Comparison of ENCODE assay signal across 16 cellular contexts in the genomic region with DNA sequence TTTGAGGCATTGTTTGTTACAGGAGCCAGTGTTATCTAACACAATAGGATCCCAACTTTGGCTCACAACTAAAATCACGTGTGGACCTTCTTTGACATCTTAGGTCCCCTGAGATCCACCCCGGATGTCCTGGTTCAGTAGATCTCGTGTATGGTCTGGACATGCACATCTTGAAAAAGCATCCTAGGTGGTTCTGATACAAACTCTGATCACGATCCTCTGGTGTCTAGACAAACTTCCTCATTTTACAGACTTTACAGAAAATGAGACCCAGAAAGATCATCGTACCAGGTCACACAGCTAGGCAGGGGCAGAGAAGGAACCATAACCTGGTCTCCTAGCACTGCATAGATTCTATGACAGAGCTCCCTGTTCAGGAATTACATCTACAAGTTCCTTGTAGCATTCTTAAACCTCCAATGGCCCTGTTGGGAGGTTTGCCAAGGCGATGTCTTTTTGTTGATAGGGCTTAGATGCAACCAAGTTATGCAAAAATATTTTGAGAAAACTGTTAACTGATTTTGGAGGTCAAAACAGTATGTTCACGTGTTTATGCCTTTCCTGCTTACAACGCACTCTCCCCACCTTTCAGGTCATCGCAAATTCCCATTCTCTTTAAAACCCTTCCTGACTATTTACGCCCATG. TPM values are rescaled to one million over a fixed set of nuclear protein-coding genes. Genes with fewer than 3 reads are reported as not detected.
DNase-seq lines count a peak whose midpoint lies in the region; ATAC-seq and TF ChIP-seq lines count a peak whose summit lies in the region.
"Had no signal": no experiment of that assay in that cellular context is flagged by ENCODE, and none has a peak within 500 bp of the region (broad histone marks: within the 10 kb centered on the region; RNA-seq: fewer than 3 reads in every experiment).

No MANE protein-coding gene starts in this region.

- H3K27ac ChIP-seq in Peyer's patch (peak overlapping the region in 2 of 4 donors; percentile 22 to 75), neutrophil (peak overlapping the region; percentile 63)
- H3K27ac ChIP-seq: stomach had no signal

- TF ChIP-seq POLR2A in Peyer's patch (IDR thresholded peaks at IDR 0.05) = no peak

- H3K9me3 ChIP-seq in Peyer's patch = no peaks in the 10 kb centered on the region
- no peaks in the 10 kb centered on the region for H3K9me3 ChIP-seq in neutrophil
- H3K9me3 ChIP-seq: stomach had no signal

- no peaks in the 10 kb centered on the region for H3K36me3 ChIP-seq in Peyer's patch
- H3K36me3 ChIP-seq in neutrophil = no peaks in the 10 kb centered on the region
- H3K36me3 ChIP-seq: stomach had no signal

- peak; percentile 55 for ATAC-seq in HG03159 (IDR thresholded peaks at IDR 0.05; ENCODE audit: unreplicated experiment)
- ATAC-seq: activated T-cell treated with anti-CD3 and anti-CD28 coated beads, Interleukin-2, amount 50 U/mL, for 72 hours; Panc1 had no signal

- no peaks in the 10 kb centered on the region for H3K27me3 ChIP-seq in Peyer's patch
- no peaks in the 10 kb centered on the region for H3K27me3 ChIP-seq in neutrophil
- H3K27me3 ChIP-seq: stomach had no signal

- DNase-seq in GM12865 (ENCODE audit: low read depth) (peak; percentile 43), Peyer's patch (peak in 2 of 3 donors; percentile 74 to 82), AML-193 (lab: John Stamatoyannopoulos, UW) (no peak), DMS153 treated with DMSO at 0.1 percent for 48 hours (lab: John Stamatoyannopoulos, UW; ENCODE audit: unreplicated experiment) (no peak), DMS53 (lab: John Stamatoyannopoulos, UW) (no peak)
- DNase-seq in effector CD4-positive, alpha-beta T cell = no peak
- DNase-seq: activated T-cell treated with anti-CD3 and anti-CD28 coated beads, Interleukin-2, amount 50 U/mL, for 72 hours; COR-L47; effector memory CD4-positive, alpha-beta T cell; NCI-H2227 treated with DMSO at 0.1 percent for 48 hours; stomach; T1000 had no signal

- peaks cover 0 to 3% (median 0%) of the 10 kb centered on the region in 4 donors for H3K4me1 ChIP-seq in Peyer's patch
- H3K4me1 ChIP-seq in neutrophil (ENCODE audit: control insufficient read depth in 1 of 2, insufficient read depth in 1 of 2, low read depth in 1 of 2, low read length in 1 of 2) = peaks cover 45 to 56% of the 10 kb centered on the region in 2 experiments

- H3K4me3 ChIP-seq in GM12865 (ENCODE audit: low read depth, low read length) = no peak overlapping the region
- no peak overlapping the region for H3K4me3 ChIP-seq in Peyer's patch
- H3K4me3 ChIP-seq in neutrophil (ENCODE audit: low read depth in 1 of 2, low read length in 1 of 2) = no peak overlapping the region
- H3K4me3 ChIP-seq: stomach had no signal

- TF ChIP-seq CTCF in GM12865 (IDR thresholded peaks at IDR 0.05; ENCODE audit: insufficient read depth, low read depth, low read length, missing control alignments) (no peak), Peyer's patch (IDR thresholded peaks at IDR 0.05) (no peak), neutrophil (IDR thresholded peaks at IDR 0.05) (no peak)

RNA-seq across cellular contexts. Expression of a gene that starts 30.8 kb away (rescaled TPM):
- 10 to 100 TPM in 2 of 4 donors, 1 to 10 TPM in 2; 3.9 to 55.3 (median 10.9) TPM for total RNA-seq in Peyer's patch
- total RNA-seq: SK-MEL-5 had no signal

Comparison
In these comparisons a context has a peak if more than half of its experiments do, and no peak if none do; other contexts are left out.
1. DNase-seq: peak in GM12865 (single experiment) and Peyer's patch (2 of 3); none in AML-193 (0 of 2), DMS153 treated with DMSO at 0.1 percent for 48 hours (single experiment), effector CD4-positive, alpha-beta T cell (single experiment) and DMS53 (single experiment).